ENCODE assay signal across 25 cellular contexts in genomic region chr1:97392701-97393100, GRCh38.
DNase-seq lines count a peak whose midpoint lies in the region; ATAC-seq and TF ChIP-seq lines count a peak whose summit lies in the region.
"Had no signal": no experiment of that assay in that cellular context is flagged by ENCODE, and none has a peak within 500 bp of the region (broad histone marks: within the 10 kb centered on the region; RNA-seq: fewer than 3 reads in every experiment).

No MANE protein-coding gene starts in this region.

- DNase-seq in amniotic epithelial cell (ENCODE audit: low read depth) (peak; percentile 65), endothelial cell (ENCODE audit: low spot score) (no peak), glomerular endothelial cell (ENCODE audit: extremely low read depth, low read depth, low spot score) (peak; percentile 27), AG08395 (ENCODE audit: low spot score) (no peak)
- DNase-seq: Caco-2; CD8-positive, alpha-beta T cell; EL; GDM1; GM23248; H7; Karpas-422; NCI-H1417; NCI-H1694 treated with DMSO at 0.1 percent for 48 hours; NCI-H2081; NCI-H2227 treated with DMSO at 0.1 percent for 48 hours; NCI-H510A; NCI-H69; SHP77 had no signal

- peak overlapping the region; percentile 79 for H3K27ac Mint-ChIP-seq in endothelial cell (ENCODE audit: unreplicated experiment)
- H3K27ac Mint-ChIP-seq: B cell; CD8-positive, alpha-beta T cell had no signal

- ATAC-seq in GM21360 (IDR thresholded peaks at IDR 0.05; ENCODE audit: unreplicated experiment) (no peak), GM18907 (IDR thresholded peaks at IDR 0.05; ENCODE audit: unreplicated experiment) (no peak), HG02610 (IDR thresholded peaks at IDR 0.05; ENCODE audit: unreplicated experiment) (no peak)
- ATAC-seq: A549; CD8-positive, alpha-beta T cell; HepG2; Panc1 had no signal

- no peak for TF ChIP-seq CTCF in endothelial cell (IDR thresholded peaks at IDR 0.05; ENCODE audit: unreplicated experiment)

- H3K4me1 Mint-ChIP-seq in endothelial cell (ENCODE audit: unreplicated experiment), result peaks cover 11% of the 10 kb centered on the region
- H3K4me1 Mint-ChIP-seq: B cell had no signal

- no peaks in the 10 kb centered on the region for H3K36me3 Mint-ChIP-seq in endothelial cell (ENCODE audit: low read depth, unreplicated experiment)

- no peak overlapping the region for H3K4me3 Mint-ChIP-seq in endothelial cell (ENCODE audit: unreplicated experiment)
- H3K4me3 Mint-ChIP-seq: B cell; CD8-positive, alpha-beta T cell had no signal

- no peaks in the 10 kb centered on the region for H3K9me3 Mint-ChIP-seq in endothelial cell (ENCODE audit: unreplicated experiment)

- no peaks in the 10 kb centered on the region for H3K27me3 Mint-ChIP-seq in endothelial cell (ENCODE audit: unreplicated experiment)
- H3K27me3 Mint-ChIP-seq: B cell had no signal

Comparison
In these comparisons a context has a peak if more than half of its experiments do, and no peak if none do; other contexts are left out.
1. DNase-seq: peak in amniotic epithelial cell (single experiment) and glomerular endothelial cell (single experiment); none in endothelial cell (single experiment) and AG08395 (single experiment).